ENCODE assay signal across 1 cellular context in the genomic region with DNA sequence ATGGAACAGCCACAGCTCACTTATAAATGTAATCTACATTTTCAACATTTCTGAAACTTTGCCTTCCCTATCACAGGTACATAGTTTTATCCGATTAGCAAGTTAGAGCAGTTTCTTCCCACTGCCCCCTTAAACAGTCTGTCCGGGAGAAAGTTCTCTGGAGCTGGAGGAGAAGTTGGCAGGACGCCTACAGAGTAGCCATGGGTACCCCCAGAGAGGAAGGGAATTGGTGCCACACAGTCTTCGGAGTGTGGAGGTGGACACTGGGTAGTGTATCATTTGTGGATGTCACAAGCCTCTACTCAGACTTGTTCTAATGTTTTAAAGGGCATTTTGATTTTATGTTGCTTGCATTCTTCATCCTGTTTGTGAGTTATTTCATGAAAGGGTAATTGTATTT.
TF ChIP-seq lines count a peak whose summit lies in the region.

No MANE protein-coding gene starts in this region.

TF ChIP-seq in IMR-90, 13 proteins besides CTCF, POLR2A, EP300 and RAD21 (continued from another document):
- TF ChIP-seq NFE2L2 (IDR thresholded peaks at IDR 0.05; ENCODE audit: low read depth, low read length), result no peak
- TF ChIP-seq, protein P1, sequence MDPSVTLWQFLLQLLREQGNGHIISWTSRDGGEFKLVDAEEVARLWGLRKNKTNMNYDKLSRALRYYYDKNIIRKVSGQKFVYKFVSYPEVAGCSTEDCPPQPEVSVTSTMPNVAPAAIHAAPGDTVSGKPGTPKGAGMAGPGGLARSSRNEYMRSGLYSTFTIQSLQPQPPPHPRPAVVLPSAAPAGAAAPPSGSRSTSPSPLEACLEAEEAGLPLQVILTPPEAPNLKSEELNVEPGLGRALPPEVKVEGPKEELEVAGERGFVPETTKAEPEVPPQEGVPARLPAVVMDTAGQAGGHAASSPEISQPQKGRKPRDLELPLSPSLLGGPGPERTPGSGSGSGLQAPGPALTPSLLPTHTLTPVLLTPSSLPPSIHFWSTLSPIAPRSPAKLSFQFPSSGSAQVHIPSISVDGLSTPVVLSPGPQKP (IDR thresholded peaks at IDR 0.05; ENCODE audit: borderline replicate concordance, low read depth, low read length), result no peak
TF ChIP-seq in IMR-90: peak in this region for 0.
